Comparison of ENCODE assay signal across 15 cellular contexts in the genomic region with DNA sequence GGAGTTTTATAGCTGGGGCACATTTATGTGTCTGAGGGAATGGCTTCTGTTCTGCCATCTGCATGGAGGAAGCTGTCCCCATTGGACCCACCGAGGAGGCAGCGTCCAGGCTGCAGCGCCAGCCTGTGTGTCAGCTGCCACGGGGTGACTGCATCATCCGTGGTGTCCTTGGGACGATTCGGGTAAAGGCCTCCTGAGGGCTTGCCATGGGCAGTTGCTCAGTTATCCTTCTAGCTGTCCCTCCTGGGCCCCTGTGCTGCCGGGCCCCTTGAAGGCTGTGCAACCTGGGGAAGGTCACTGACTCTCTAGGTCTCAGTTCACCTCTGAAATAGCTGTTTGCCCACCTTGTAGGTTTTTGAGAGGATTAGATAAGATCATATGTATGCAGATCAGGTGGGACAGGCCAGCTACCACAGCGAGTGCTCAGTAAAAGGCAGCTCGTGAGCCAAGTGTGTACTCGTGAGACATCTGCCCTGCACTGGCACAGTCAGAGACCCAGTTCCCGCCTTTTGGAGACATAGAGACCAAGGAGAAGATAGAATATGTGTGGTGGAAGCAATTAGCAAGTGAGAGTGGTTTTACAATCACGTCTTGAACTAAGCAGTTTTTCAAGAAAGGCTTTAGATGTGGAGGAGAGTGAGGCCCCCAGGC. TPM values are rescaled to one million over a fixed set of nuclear protein-coding genes. Genes with fewer than 3 reads are reported as not detected.
DNase-seq lines count a peak whose midpoint lies in the region; ATAC-seq and TF ChIP-seq lines count a peak whose summit lies in the region.
"Had no signal": no experiment of that assay in that cellular context is flagged by ENCODE, and none has a peak within 500 bp of the region (broad histone marks: within the 10 kb centered on the region; RNA-seq: fewer than 3 reads in every experiment).

No MANE protein-coding gene starts in this region.

- H3K4me1 ChIP-seq in BLaER1 (peaks cover 70% of the 10 kb centered on the region), mammary epithelial cell (ENCODE audit: insufficient read depth, low read length) (no peaks in the 10 kb centered on the region), uterus (no peaks in the 10 kb centered on the region)
- H3K4me1 ChIP-seq: HAP-1 had no signal

- H3K27me3 Mint-ChIP-seq in activated CD8-positive, alpha-beta memory T cell treated with anti-CD3 and anti-CD28 coated beads, Interleukin-2, amount 10 ng/mL, durations not matched to agents 7 days and 5 days, result no peaks in the 10 kb centered on the region
- H3K27me3 Mint-ChIP-seq: CD4-positive, alpha-beta T cell had no signal

- DNase-seq in activated CD8-positive, alpha-beta memory T cell treated with anti-CD3 and anti-CD28 coated beads, Interleukin-2, amount 10 ng/mL, durations not matched to agents 7 days and 5 days, result peak; percentile 29
- no peak for DNase-seq in activated CD8-positive, alpha-beta memory T cell treated with anti-CD3 and anti-CD28 coated beads, Interleukin-2, amount 50 U/mL, for 4 hours
- peak; percentile 59 for DNase-seq in Jurkat, Clone E6-1 (ENCODE audit: low read depth, low spot score)
- DNase-seq in islet precursor cell, result peak; percentile 32
- DNase-seq in mammary epithelial cell, result no peak
- DNase-seq in uterus, result no peak
- DNase-seq in HPDE6-E6E7 (ENCODE audit: extremely low spot score), result no peak
- DNase-seq: 8988T; AML-193; Calu3; CD4-positive, alpha-beta T cell; DMS 273 treated with DMSO at 0.1 percent for 48 hours had no signal

- H3K36me3 ChIP-seq in BLaER1, result peaks cover 82% of the 10 kb centered on the region
- no peaks in the 10 kb centered on the region for H3K36me3 ChIP-seq in mammary epithelial cell (ENCODE audit: insufficient read depth, low read length)
- H3K36me3 ChIP-seq in uterus, result no peaks in the 10 kb centered on the region
- H3K36me3 ChIP-seq: HAP-1 had no signal

- H3K9ac ChIP-seq in BLaER1 (no peak overlapping the region), mammary epithelial cell (ENCODE audit: insufficient read depth, low read length) (no peak overlapping the region)
- H3K9ac ChIP-seq: BLaER1 treated with 17β-estradiol and CSF1 and Interleukin-3, amounts not matched to agents 10 nM and 100 nM had no signal

- CTCF ChIA-PET in activated CD8-positive, alpha-beta memory T cell treated with anti-CD3 and anti-CD28 coated beads, Interleukin-2, amount 10 ng/mL, durations not matched to agents 7 days and 5 days (lab: Charles Lee), result interaction anchor here (1.2 kb wide), 1 partner anchor 13 kb away, joined by 5 read pairs; no protein-coding TSS in a partner anchor
- CTCF ChIA-PET in mammary epithelial cell (lab: Charles Lee; ENCODE audit: low non-redundant PET), result no interaction called here

- H3K4me3 ChIP-seq in BLaER1, result no peak overlapping the region
- H3K4me3 ChIP-seq in Jurkat, Clone E6-1 (ENCODE audit: low read length), result no peak overlapping the region
- H3K4me3 ChIP-seq in mammary epithelial cell (replicated peaks in 1 of 3; ENCODE audit: insufficient read depth in 1 of 3, low read depth in 2 of 3, low read length in 3 of 3), result no peak overlapping the region
- H3K4me3 ChIP-seq in uterus, result no peak overlapping the region
- H3K4me3 ChIP-seq: BLaER1 treated with 17β-estradiol and CSF1 and Interleukin-3, amounts not matched to agents 10 nM and 100 nM; HAP-1 had no signal

- 0 out of 2 replicates have a peak overlapping the region, but pooled peaks have one; percentile 27 for H3K27ac ChIP-seq in BLaER1
- no peak overlapping the region for H3K27ac ChIP-seq in mammary epithelial cell (ENCODE audit: insufficient read depth, low read depth, low read length)
- no peak overlapping the region for H3K27ac ChIP-seq in uterus

- in situ Hi-C loops in mammary epithelial cell (cut with MboI; ENCODE audit: low sequenced_read_pairs in 2 of 2), result no loop called here

- H4K20me1 ChIP-seq in BLaER1 (peaks cover 100% of the 10 kb centered on the region), mammary epithelial cell (ENCODE audit: insufficient read depth, low read length) (no peaks in the 10 kb centered on the region)

- dilution Hi-C loops in mammary epithelial cell (cut with HindIII; ENCODE audit: low sequenced_read_pairs), result no loop called here

- no peaks in the 10 kb centered on the region for H3K27me3 ChIP-seq in BLaER1
- H3K27me3 ChIP-seq in mammary epithelial cell (ENCODE audit: insufficient read depth, low read length), result no peaks in the 10 kb centered on the region
- no peaks in the 10 kb centered on the region for H3K27me3 ChIP-seq in uterus
- H3K27me3 ChIP-seq: BLaER1 treated with 17β-estradiol and CSF1 and Interleukin-3, amounts not matched to agents 10 nM and 100 nM had no signal

- no peak overlapping the region for H3K4me3 Mint-ChIP-seq in activated CD8-positive, alpha-beta memory T cell treated with anti-CD3 and anti-CD28 coated beads, Interleukin-2, amount 10 ng/mL, durations not matched to agents 7 days and 5 days
- H3K4me3 Mint-ChIP-seq: CD4-positive, alpha-beta T cell had no signal

- H3K4me1 Mint-ChIP-seq in activated CD8-positive, alpha-beta memory T cell treated with anti-CD3 and anti-CD28 coated beads, Interleukin-2, amount 10 ng/mL, durations not matched to agents 7 days and 5 days, result no peaks in the 10 kb centered on the region

- no peak overlapping the region for H2AFZ ChIP-seq in mammary epithelial cell (ENCODE audit: low read depth, low read length)

- H3K9me3 Mint-ChIP-seq in activated CD8-positive, alpha-beta memory T cell treated with anti-CD3 and anti-CD28 coated beads, Interleukin-2, amount 10 ng/mL, durations not matched to agents 7 days and 5 days (ENCODE audit: low read depth), result no peaks in the 10 kb centered on the region
- H3K9me3 Mint-ChIP-seq: CD4-positive, alpha-beta T cell had no signal

- no peak overlapping the region for H3K27ac Mint-ChIP-seq in activated CD8-positive, alpha-beta memory T cell treated with anti-CD3 and anti-CD28 coated beads, Interleukin-2, amount 10 ng/mL, durations not matched to agents 7 days and 5 days
- H3K27ac Mint-ChIP-seq: CD4-positive, alpha-beta T cell had no signal

- WGBS in mammary epithelial cell (ENCODE audit: low coverage, missing lambda C conversion rate), result 72% methylated on average over 13 of the region's 13 CpGs

- TF ChIP-seq CTCF in mammary epithelial cell (conservative IDR thresholded peaks at IDR 0.05 in 1 of 2, IDR thresholded peaks at IDR 0.05 in 1 of 2; ENCODE audit: extremely low read depth in 1 of 2, insufficient read depth in 1 of 2, low read depth in 1 of 2, low read length in 2 of 2) (no peak), uterus (IDR thresholded peaks at IDR 0.05) (no peak)

- H3K9me3 ChIP-seq in BLaER1 (no peaks in the 10 kb centered on the region), mammary epithelial cell (replicated peaks; ENCODE audit: insufficient read depth, low read length) (no peaks in the 10 kb centered on the region), uterus (no peaks in the 10 kb centered on the region)
- H3K9me3 ChIP-seq: BLaER1 treated with 17β-estradiol and CSF1 and Interleukin-3, amounts not matched to agents 10 nM and 100 nM; HAP-1 had no signal

- intact Hi-C loops in mammary epithelial cell (cut with micrococcal nuclease) (no loop called here), uterus (cut with DNase I; ENCODE audit: low total_unique reads) (no loop called here)

- no peak for TF ChIP-seq POLR2A in uterus (IDR thresholded peaks at IDR 0.05)

- H3K4me2 ChIP-seq in BLaER1 (peak overlapping the region; percentile 11; the same call in 1 of the 2 replicates), mammary epithelial cell (ENCODE audit: insufficient read depth, low read depth, low read length) (no peak overlapping the region)

- ATAC-seq in activated CD8-positive, alpha-beta memory T cell treated with anti-CD3 and anti-CD28 coated beads, Interleukin-2, amount 10 ng/mL, durations not matched to agents 7 days and 5 days, result no peak

- no peaks in the 10 kb centered on the region for H3K79me2 ChIP-seq in mammary epithelial cell (ENCODE audit: insufficient read depth, low read length)

- H3K36me3 Mint-ChIP-seq in activated CD8-positive, alpha-beta memory T cell treated with anti-CD3 and anti-CD28 coated beads, Interleukin-2, amount 10 ng/mL, durations not matched to agents 7 days and 5 days, result no peaks in the 10 kb centered on the region

- no TSS peak for BruUV-seq in mammary epithelial cell (replicated peaks; lab: Mats Ljungman, UMichigan)

RNA-seq across cellular contexts. Expression of a gene that starts 10.6 kb away (rescaled TPM):
- 10 to 100 TPM; 33.9 to 44.5 TPM for total RNA-seq in activated CD8-positive, alpha-beta memory T cell treated with anti-CD3 and anti-CD28 coated beads, Interleukin-2, amount 10 ng/mL, durations not matched to agents 7 days and 5 days
- polyA plus RNA-seq in Jurkat, Clone E6-1 (2012; ENCODE audit: insufficient read depth, insufficient read length), result 31.2 TPM
- total RNA-seq in mammary epithelial cell (under 1 TPM in 1 of 2 donors, not detected in 1; 0.17 TPM), uterus (10 to 100 TPM; 23.8 to 82.2 (median 39.3) TPM)
- polyA plus RNA-seq in mammary epithelial cell, result not detected
- not detected for polyA minus RNA-seq in mammary epithelial cell

Comparison
In these comparisons a context has a peak if more than half of its experiments do, and no peak if none do; other contexts are left out.
1. DNase-seq: peak in activated CD8-positive, alpha-beta memory T cell treated with anti-CD3 and anti-CD28 coated beads, Interleukin-2, amount 10 ng/mL, durations not matched to agents 7 days and 5 days (single experiment), Jurkat, Clone E6-1 (single experiment) and islet precursor cell (single experiment); none in activated CD8-positive, alpha-beta memory T cell treated with anti-CD3 and anti-CD28 coated beads, Interleukin-2, amount 50 U/mL, for 4 hours (single experiment), mammary epithelial cell (single experiment), uterus (0 of 2) and HPDE6-E6E7 (single experiment).
2. RNA of a gene that starts 10.6 kb away (total RNA-seq): 23.8 to 82.2 TPM in uterus and 33.9 to 44.5 TPM in activated CD8-positive, alpha-beta memory T cell treated with anti-CD3 and anti-CD28 coated beads, Interleukin-2, amount 10 ng/mL, durations not matched to agents 7 days and 5 days; 0.17 TPM in mammary epithelial cell; every median in the first group is over 10 times any median in the second.